In the genomic region with DNA sequence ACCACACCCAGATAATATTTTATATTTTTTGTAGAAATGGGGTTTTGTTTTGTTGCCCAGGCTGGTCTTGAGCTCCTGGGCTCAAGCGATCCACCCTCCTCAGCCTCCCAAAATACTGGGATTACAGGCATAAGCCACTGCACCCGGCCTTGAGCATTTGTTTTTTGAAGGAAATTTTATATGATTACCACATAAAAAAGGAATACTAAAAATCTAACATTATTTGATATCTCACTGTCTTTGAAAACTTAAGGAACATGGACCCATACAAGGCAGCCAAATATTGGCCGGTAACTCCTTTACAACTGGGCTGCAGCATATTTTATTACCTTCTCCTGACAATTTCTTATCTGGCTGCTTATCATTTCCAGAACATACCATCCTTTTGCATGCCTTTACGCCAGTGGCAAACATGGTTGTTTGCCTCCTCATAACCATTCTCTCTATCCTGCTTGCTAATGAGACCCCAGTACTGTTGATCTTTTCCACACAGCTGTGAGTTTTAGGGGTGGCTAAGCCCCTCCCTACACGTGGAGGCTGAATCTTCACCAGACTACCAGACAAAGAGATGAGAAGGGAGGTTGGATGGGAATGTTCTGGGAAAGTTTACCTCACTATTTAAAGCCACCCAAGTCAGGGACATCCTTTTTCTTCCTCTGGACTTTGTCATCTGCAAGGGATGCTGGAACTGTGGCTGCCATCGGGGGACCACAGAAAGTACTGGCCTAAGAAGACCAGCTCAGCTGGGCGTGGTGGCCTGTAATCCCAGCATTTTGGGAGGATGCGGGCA, we compare ENCODE assay signal across 1 cellular context.
TF ChIP-seq lines count a peak whose summit lies in the region.

No MANE protein-coding gene starts in this region.

TF ChIP-seq in K562, 482 proteins besides CTCF, POLR2A, EP300 and RAD21 (continued from another document and continues in another):
- no peak for TF ChIP-seq ZNF316 (IDR thresholded peaks at IDR 0.05)
- TF ChIP-seq ATF1 (CRISPR knock-in tag; IDR thresholded peaks at IDR 0.05) = no peak
- peak; percentile 51; the same call in 1 of the 2 replicates for TF ChIP-seq ATF1 (tag; IDR thresholded peaks at IDR 0.05)
- peak; percentile 90; the same call in 1 of the 2 replicates for TF ChIP-seq HSF4 (CRISPR knock-in tag; IDR thresholded peaks at IDR 0.05; ENCODE audit: borderline replicate concordance)
- no peak for TF ChIP-seq TEAD2 (tag; IDR thresholded peaks at IDR 0.05)
- TF ChIP-seq SP1 (CRISPR knock-in tag; IDR thresholded peaks at IDR 0.05) = peak; percentile 48; the same call in 1 of the 2 replicates
- 0 out of 2 replicates have a peak, but pooled peaks have one; percentile 66 for TF ChIP-seq SMAD4 (CRISPR knock-in tag; conservative IDR thresholded peaks at IDR 0.05)
- TF ChIP-seq NR2F6 (CRISPR knock-in tag; IDR thresholded peaks at IDR 0.05) = 0 out of 2 replicates have a peak, but pooled peaks have one; percentile 13
- TF ChIP-seq MAZ (CRISPR knock-in tag; conservative IDR thresholded peaks at IDR 0.05 in 1 of 2, IDR thresholded peaks at IDR 0.05 in 1 of 2) = peak in 1 of 2 experiments; percentile 59; a peak in 1 of 4 replicates
- no peak for TF ChIP-seq ELF2 (CRISPR knock-in tag; IDR thresholded peaks at IDR 0.05)
- TF ChIP-seq HNRNPL (IDR thresholded peaks at IDR 0.05; ENCODE audit: low read depth, low read length) = no peak
- TF ChIP-seq PYGO2 (tag; IDR thresholded peaks at IDR 0.05) = peak; percentile 80
- peak; percentile 51; the same call in 1 of the 2 replicates for TF ChIP-seq ZNF79 (CRISPR knock-in tag; IDR thresholded peaks at IDR 0.05; ENCODE audit: low read depth)
- TF ChIP-seq BRD4 (IDR thresholded peaks at IDR 0.05) = peak; percentile 90
- TF ChIP-seq JUND (IDR thresholded peaks at IDR 0.05; ENCODE audit: borderline replicate concordance, low read depth, low read length) = peak; percentile 14; the same call in 1 of the 2 replicates
- peak; percentile 50; the same call in 1 of the 3 replicates for TF ChIP-seq JUND (tag; IDR thresholded peaks at IDR 0.05; ENCODE audit: borderline replicate concordance, low read depth, low read length)
- TF ChIP-seq PRMT5 (CRISPR knock-in tag; IDR thresholded peaks at IDR 0.05) = no peak
- TF ChIP-seq, protein P1, sequence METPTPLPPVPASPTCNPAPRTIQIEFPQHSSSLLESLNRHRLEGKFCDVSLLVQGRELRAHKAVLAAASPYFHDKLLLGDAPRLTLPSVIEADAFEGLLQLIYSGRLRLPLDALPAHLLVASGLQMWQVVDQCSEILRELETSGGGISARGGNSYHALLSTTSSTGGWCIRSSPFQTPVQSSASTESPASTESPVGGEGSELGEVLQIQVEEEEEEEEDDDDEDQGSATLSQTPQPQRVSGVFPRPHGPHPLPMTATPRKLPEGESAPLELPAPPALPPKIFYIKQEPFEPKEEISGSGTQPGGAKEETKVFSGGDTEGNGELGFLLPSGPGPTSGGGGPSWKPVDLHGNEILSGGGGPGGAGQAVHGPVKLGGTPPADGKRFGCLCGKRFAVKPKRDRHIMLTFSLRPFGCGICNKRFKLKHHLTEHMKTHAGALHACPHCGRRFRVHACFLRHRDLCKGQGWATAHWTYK (CRISPR knock-in tag; IDR thresholded peaks at IDR 0.05) = peak; percentile 87
- TF ChIP-seq ZNF780A (CRISPR knock-in tag; IDR thresholded peaks at IDR 0.05) = peak; percentile 45; the same call in 1 of the 2 replicates
- TF ChIP-seq ETV5 (CRISPR knock-in tag; IDR thresholded peaks at IDR 0.05; ENCODE audit: low read depth) = peak; percentile 22; the same call in 1 of the 2 replicates
- TF ChIP-seq DMBX1 (CRISPR knock-in tag; IDR thresholded peaks at IDR 0.05; ENCODE audit: borderline replicate concordance) = peak; percentile 79
- no peak for TF ChIP-seq ZZZ3 (IDR thresholded peaks at IDR 0.05)
- no peak for TF ChIP-seq U2AF1 (optimal IDR thresholded peaks at IDR 0.05; ENCODE audit: low read depth, low read length)
- TF ChIP-seq ZNF263 (CRISPR knock-in tag; IDR thresholded peaks at IDR 0.05; ENCODE audit: borderline replicate concordance) = no peak
- no peak for TF ChIP-seq RFX1 (IDR thresholded peaks at IDR 0.05)
- TF ChIP-seq, protein P2, sequence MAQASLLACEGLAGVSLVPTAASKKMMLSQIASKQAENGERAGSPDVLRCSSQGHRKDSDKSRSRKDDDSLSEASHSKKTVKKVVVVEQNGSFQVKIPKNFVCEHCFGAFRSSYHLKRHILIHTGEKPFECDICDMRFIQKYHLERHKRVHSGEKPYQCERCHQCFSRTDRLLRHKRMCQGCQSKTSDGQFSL (CRISPR knock-in tag; IDR thresholded peaks at IDR 0.05) = no peak
- TF ChIP-seq, protein P2 (tag; IDR thresholded peaks at IDR 0.05) = peak in 1 of 2 experiments; percentile 64; a peak in 2 of 4 replicates
- no peak for TF ChIP-seq FOXM1 (IDR thresholded peaks at IDR 0.05; ENCODE audit: low read depth)
- TF ChIP-seq FOXM1 (CRISPR knock-in tag; IDR thresholded peaks at IDR 0.05; ENCODE audit: low read depth) = no peak
- TF ChIP-seq FOXJ2 (tag; IDR thresholded peaks at IDR 0.05) = peak; percentile 18; the same call in 1 of the 2 replicates
- TF ChIP-seq KDM1A (IDR thresholded peaks at IDR 0.05) = no peak
- TF ChIP-seq MYC (IDR thresholded peaks at IDR 0.05; ENCODE audit: low read depth, low read length) = peak; percentile 53
- TF ChIP-seq MYC (CRISPR knock-in tag; IDR thresholded peaks at IDR 0.05; ENCODE audit: borderline replicate concordance, low read depth) = no peak; the same call in 1 of the 2 replicates
- TF ChIP-seq RFX7 (CRISPR knock-in tag; IDR thresholded peaks at IDR 0.05) = peak; percentile 75; the same call in 1 of the 2 replicates
- TF ChIP-seq FOXA3 (CRISPR knock-in tag; conservative IDR thresholded peaks at IDR 0.05 in 1 of 2, IDR thresholded peaks at IDR 0.05 in 1 of 2) = peak in 1 of 2 experiments; percentile 9; a peak in 2 of 4 replicates
- TF ChIP-seq, protein P3, sequence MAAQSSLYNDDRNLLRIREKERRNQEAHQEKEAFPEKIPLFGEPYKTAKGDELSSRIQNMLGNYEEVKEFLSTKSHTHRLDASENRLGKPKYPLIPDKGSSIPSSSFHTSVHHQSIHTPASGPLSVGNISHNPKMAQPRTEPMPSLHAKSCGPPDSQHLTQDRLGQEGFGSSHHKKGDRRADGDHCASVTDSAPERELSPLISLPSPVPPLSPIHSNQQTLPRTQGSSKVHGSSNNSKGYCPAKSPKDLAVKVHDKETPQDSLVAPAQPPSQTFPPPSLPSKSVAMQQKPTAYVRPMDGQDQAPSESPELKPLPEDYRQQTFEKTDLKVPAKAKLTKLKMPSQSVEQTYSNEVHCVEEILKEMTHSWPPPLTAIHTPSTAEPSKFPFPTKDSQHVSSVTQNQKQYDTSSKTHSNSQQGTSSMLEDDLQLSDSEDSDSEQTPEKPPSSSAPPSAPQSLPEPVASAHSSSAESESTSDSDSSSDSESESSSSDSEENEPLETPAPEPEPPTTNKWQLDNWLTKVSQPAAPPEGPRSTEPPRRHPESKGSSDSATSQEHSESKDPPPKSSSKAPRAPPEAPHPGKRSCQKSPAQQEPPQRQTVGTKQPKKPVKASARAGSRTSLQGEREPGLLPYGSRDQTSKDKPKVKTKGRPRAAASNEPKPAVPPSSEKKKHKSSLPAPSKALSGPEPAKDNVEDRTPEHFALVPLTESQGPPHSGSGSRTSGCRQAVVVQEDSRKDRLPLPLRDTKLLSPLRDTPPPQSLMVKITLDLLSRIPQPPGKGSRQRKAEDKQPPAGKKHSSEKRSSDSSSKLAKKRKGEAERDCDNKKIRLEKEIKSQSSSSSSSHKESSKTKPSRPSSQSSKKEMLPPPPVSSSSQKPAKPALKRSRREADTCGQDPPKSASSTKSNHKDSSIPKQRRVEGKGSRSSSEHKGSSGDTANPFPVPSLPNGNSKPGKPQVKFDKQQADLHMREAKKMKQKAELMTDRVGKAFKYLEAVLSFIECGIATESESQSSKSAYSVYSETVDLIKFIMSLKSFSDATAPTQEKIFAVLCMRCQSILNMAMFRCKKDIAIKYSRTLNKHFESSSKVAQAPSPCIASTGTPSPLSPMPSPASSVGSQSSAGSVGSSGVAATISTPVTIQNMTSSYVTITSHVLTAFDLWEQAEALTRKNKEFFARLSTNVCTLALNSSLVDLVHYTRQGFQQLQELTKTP (IDR thresholded peaks at IDR 0.05; ENCODE audit: low read depth in 1 of 2, partially characterized antibody in 2 of 2) = no peak
- no peak for TF ChIP-seq ZC3H8 (IDR thresholded peaks at IDR 0.05)
- TF ChIP-seq SP2 (IDR thresholded peaks at IDR 0.05; ENCODE audit: extremely low read depth, low read depth, low read length, poor library complexity, severe bottlenecking) = no peak
- TF ChIP-seq, protein P4, sequence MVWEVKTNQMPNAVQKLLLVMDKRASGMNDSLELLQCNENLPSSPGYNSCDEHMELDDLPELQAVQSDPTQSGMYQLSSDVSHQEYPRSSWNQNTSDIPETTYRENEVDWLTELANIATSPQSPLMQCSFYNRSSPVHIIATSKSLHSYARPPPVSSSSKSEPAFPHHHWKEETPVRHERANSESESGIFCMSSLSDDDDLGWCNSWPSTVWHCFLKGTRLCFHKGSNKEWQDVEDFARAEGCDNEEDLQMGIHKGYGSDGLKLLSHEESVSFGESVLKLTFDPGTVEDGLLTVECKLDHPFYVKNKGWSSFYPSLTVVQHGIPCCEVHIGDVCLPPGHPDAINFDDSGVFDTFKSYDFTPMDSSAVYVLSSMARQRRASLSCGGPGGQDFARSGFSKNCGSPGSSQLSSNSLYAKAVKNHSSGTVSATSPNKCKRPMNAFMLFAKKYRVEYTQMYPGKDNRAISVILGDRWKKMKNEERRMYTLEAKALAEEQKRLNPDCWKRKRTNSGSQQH (CRISPR knock-in tag; IDR thresholded peaks at IDR 0.05) = 0 out of 2 replicates have a peak, but pooled peaks have one; percentile 29
- peak; percentile 81; the same call in 1 of the 2 replicates for TF ChIP-seq ZNF583 (CRISPR knock-in tag; IDR thresholded peaks at IDR 0.05)
- TF ChIP-seq TCF3 (CRISPR knock-in tag; IDR thresholded peaks at IDR 0.05) = peak; percentile 52; the same call in 1 of the 2 replicates
- TF ChIP-seq PHTF2 (CRISPR knock-in tag; IDR thresholded peaks at IDR 0.05) = 0 out of 2 replicates have a peak, but pooled peaks have one; percentile 5
- 0 out of 2 replicates have a peak, but pooled peaks have one; percentile 16 for TF ChIP-seq GABPB2 (CRISPR knock-in tag; conservative IDR thresholded peaks at IDR 0.05)
- TF ChIP-seq ZBTB17 (CRISPR knock-in tag; IDR thresholded peaks at IDR 0.05) = peak; percentile 47; the same call in 1 of the 2 replicates
- no peak for TF ChIP-seq MXI1 (IDR thresholded peaks at IDR 0.05; ENCODE audit: low read depth, low read length)
- TF ChIP-seq, protein P5, sequence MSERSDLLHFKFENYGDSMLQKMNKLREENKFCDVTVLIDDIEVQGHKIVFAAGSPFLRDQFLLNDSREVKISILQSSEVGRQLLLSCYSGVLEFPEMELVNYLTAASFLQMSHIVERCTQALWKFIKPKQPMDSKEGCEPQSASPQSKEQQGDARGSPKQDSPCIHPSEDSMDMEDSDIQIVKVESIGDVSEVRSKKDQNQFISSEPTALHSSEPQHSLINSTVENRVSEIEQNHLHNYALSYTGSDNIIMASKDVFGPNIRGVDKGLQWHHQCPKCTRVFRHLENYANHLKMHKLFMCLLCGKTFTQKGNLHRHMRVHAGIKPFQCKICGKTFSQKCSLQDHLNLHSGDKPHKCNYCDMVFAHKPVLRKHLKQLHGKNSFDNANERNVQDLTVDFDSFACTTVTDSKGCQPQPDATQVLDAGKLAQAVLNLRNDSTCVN (CRISPR knock-in tag; IDR thresholded peaks at IDR 0.05) = 0 out of 2 replicates have a peak, but pooled peaks have one; percentile 7
- TF ChIP-seq HIVEP1 (CRISPR knock-in tag; IDR thresholded peaks at IDR 0.05) = 0 out of 2 replicates have a peak, but pooled peaks have one; percentile 43
- TF ChIP-seq EP400 (IDR thresholded peaks at IDR 0.05) = no peak
- TF ChIP-seq, protein P6, sequence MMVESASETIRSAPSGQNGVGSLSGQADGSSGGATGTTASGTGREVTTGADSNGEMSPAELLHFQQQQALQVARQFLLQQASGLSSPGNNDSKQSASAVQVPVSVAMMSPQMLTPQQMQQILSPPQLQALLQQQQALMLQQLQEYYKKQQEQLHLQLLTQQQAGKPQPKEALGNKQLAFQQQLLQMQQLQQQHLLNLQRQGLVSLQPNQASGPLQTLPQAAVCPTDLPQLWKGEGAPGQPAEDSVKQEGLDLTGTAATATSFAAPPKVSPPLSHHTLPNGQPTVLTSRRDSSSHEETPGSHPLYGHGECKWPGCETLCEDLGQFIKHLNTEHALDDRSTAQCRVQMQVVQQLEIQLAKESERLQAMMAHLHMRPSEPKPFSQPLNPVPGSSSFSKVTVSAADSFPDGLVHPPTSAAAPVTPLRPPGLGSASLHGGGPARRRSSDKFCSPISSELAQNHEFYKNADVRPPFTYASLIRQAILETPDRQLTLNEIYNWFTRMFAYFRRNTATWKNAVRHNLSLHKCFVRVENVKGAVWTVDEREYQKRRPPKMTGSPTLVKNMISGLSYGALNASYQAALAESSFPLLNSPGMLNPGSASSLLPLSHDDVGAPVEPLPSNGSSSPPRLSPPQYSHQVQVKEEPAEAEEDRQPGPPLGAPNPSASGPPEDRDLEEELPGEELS (CRISPR knock-in tag; IDR thresholded peaks at IDR 0.05; ENCODE audit: borderline replicate concordance) = no peak
- TF ChIP-seq ESRRA (IDR thresholded peaks at IDR 0.05; ENCODE audit: borderline replicate concordance, low read depth) = no peak
- TF ChIP-seq, protein P7, sequence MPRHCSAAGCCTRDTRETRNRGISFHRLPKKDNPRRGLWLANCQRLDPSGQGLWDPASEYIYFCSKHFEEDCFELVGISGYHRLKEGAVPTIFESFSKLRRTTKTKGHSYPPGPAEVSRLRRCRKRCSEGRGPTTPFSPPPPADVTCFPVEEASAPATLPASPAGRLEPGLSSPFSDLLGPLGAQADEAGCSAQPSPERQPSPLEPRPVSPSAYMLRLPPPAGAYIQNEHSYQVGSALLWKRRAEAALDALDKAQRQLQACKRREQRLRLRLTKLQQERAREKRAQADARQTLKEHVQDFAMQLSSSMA (CRISPR knock-in tag; IDR thresholded peaks at IDR 0.05) = peak; percentile 38; the same call in 1 of the 2 replicates
- TF ChIP-seq MED1 (CRISPR knock-in tag; IDR thresholded peaks at IDR 0.05; ENCODE audit: borderline replicate concordance) = no peak
- TF ChIP-seq, protein P8, sequence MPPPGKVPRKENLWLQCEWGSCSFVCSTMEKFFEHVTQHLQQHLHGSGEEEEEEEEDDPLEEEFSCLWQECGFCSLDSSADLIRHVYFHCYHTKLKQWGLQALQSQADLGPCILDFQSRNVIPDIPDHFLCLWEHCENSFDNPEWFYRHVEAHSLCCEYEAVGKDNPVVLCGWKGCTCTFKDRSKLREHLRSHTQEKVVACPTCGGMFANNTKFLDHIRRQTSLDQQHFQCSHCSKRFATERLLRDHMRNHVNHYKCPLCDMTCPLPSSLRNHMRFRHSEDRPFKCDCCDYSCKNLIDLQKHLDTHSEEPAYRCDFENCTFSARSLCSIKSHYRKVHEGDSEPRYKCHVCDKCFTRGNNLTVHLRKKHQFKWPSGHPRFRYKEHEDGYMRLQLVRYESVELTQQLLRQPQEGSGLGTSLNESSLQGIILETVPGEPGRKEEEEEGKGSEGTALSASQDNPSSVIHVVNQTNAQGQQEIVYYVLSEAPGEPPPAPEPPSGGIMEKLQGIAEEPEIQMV (tag; conservative IDR thresholded peaks at IDR 0.05; ENCODE audit: low read depth) = 0 out of 2 replicates have a peak, but pooled peaks have one; percentile 49
- TF ChIP-seq NR2C1 (IDR thresholded peaks at IDR 0.05) = no peak
- TF ChIP-seq NR2C1 (tag; IDR thresholded peaks at IDR 0.05) = peak; percentile 25; the same call in 1 of the 2 replicates
